In genomic region chr6:147418523-147418922, GRCh38 we compare ENCODE assay signal across 20 cellular contexts.
DNase-seq lines count a peak whose midpoint lies in the region; ATAC-seq and TF ChIP-seq lines count a peak whose summit lies in the region.
"Had no signal": no experiment of that assay in that cellular context is flagged by ENCODE, and none has a peak within 500 bp of the region (broad histone marks: within the 10 kb centered on the region; RNA-seq: fewer than 3 reads in every experiment).

No MANE protein-coding gene starts in this region.

- no peak for TF ChIP-seq POLR2A in GM18505 (IDR thresholded peaks at IDR 0.05; ENCODE audit: borderline replicate concordance, extremely low read depth, insufficient read depth, insufficient read length)

- H3K36me3 Mint-ChIP-seq in activated T-cell treated with anti-CD3 and anti-CD28 coated beads, Interleukin-2, amount 50 U/mL, for 24 hours (ENCODE audit: low read depth), result no peaks in the 10 kb centered on the region
- H3K36me3 Mint-ChIP-seq: activated CD4-positive, alpha-beta memory T cell treated with anti-CD3 and anti-CD28 coated beads for 36 hours; stimulated activated memory B cell treated with anti-CD40 and anti-IgM and Interleukin-4, amounts not matched to agents 10 μg/mL and 1 μg/mL and 100 μg/mL, for 72 hours had no signal

- H3K4me1 Mint-ChIP-seq in activated T-cell treated with anti-CD3 and anti-CD28 coated beads, Interleukin-2, amount 50 U/mL, for 24 hours (ENCODE audit: low read depth), result no peaks in the 10 kb centered on the region

- H3K27me3 Mint-ChIP-seq in activated T-cell treated with anti-CD3 and anti-CD28 coated beads, Interleukin-2, amount 50 U/mL, for 24 hours, result no peaks in the 10 kb centered on the region
- H3K27me3 Mint-ChIP-seq: stimulated activated memory B cell treated with anti-CD40 and anti-IgM and Interleukin-4, amounts not matched to agents 10 μg/mL and 1 μg/mL and 100 μg/mL, for 72 hours had no signal

- no peaks in the 10 kb centered on the region for H3K9me3 Mint-ChIP-seq in activated T-cell treated with anti-CD3 and anti-CD28 coated beads, Interleukin-2, amount 50 U/mL, for 24 hours
- H3K9me3 Mint-ChIP-seq: HFFc6; T-helper 1 cell treated with Interleukin-12 subunit alpha and Interleukin-12 subunit beta and Interleukin-4 antibody, amounts not matched to agents 30 μg/mL and 1 μg/mL, for 36 hours had no signal

- H3K4me3 Mint-ChIP-seq in activated T-cell treated with anti-CD3 and anti-CD28 coated beads, Interleukin-2, amount 50 U/mL, for 24 hours, result no peak overlapping the region
- H3K4me3 Mint-ChIP-seq: activated CD4-positive, alpha-beta memory T cell treated with anti-CD3 and anti-CD28 coated beads for 36 hours; activated naive CD4-positive, alpha-beta T cell treated with anti-CD3 and anti-CD28 coated beads for 36 hours; HFFc6; stimulated activated memory B cell treated with anti-CD40 and anti-IgM and Interleukin-4, amounts not matched to agents 10 μg/mL and 1 μg/mL and 100 μg/mL, for 72 hours; T-helper 1 cell treated with Interleukin-12 subunit alpha and Interleukin-12 subunit beta and Interleukin-4 antibody, amounts not matched to agents 30 μg/mL and 1 μg/mL, for 36 hours had no signal

- H3K27ac Mint-ChIP-seq in activated T-cell treated with anti-CD3 and anti-CD28 coated beads, Interleukin-2, amount 50 U/mL, for 24 hours, result no peak overlapping the region
- H3K27ac Mint-ChIP-seq: activated CD4-positive, alpha-beta memory T cell treated with anti-CD3 and anti-CD28 coated beads for 36 hours; activated naive CD4-positive, alpha-beta T cell treated with anti-CD3 and anti-CD28 coated beads for 36 hours; HFFc6; stimulated activated memory B cell treated with anti-CD40 and anti-IgM and Interleukin-4, amounts not matched to agents 10 μg/mL and 1 μg/mL and 100 μg/mL, for 72 hours; T-helper 1 cell treated with Interleukin-12 subunit alpha and Interleukin-12 subunit beta and Interleukin-4 antibody, amounts not matched to agents 30 μg/mL and 1 μg/mL, for 36 hours had no signal

- peak; percentile 87 for ATAC-seq in GM21360 (IDR thresholded peaks at IDR 0.05; ENCODE audit: unreplicated experiment)
- peak; percentile 55 for ATAC-seq in HG02870 (IDR thresholded peaks at IDR 0.05; ENCODE audit: unreplicated experiment)
- peak; percentile 48 for ATAC-seq in HG03520 (IDR thresholded peaks at IDR 0.05; ENCODE audit: unreplicated experiment)
- no peak for ATAC-seq in GM18505 (IDR thresholded peaks at IDR 0.05; ENCODE audit: unreplicated experiment)
- ATAC-seq: right lobe of liver; stimulated activated memory B cell treated with anti-CD40 and anti-IgM and Interleukin-4, amounts not matched to agents 10 μg/mL and 1 μg/mL and 100 μg/mL, for 72 hours had no signal

- DNase-seq in renal cortical epithelial cell (ENCODE audit: low read depth) (peak; percentile 40), NCI-H1694 treated with DMSO at 0.1 percent for 48 hours (lab: John Stamatoyannopoulos, UW) (no peak)
- no peak for DNase-seq in activated T-cell treated with anti-CD3 and anti-CD28 coated beads, Interleukin-2, amount 50 U/mL, for 24 hours
- DNase-seq: activated CD4-positive, alpha-beta memory T cell treated with anti-CD3 and anti-CD28 coated beads for 36 hours; activated naive CD4-positive, alpha-beta T cell treated with anti-CD3 and anti-CD28 coated beads for 36 hours; activated T-cell treated with anti-CD3 and anti-CD28 coated beads, Interleukin-2, amount 50 U/mL, for 1 hour; aorta; DND-41; effector CD8-positive, alpha-beta T cell; HFFc6; NCI-H1694; occipital lobe; PC-9; right lobe of liver had no signal
